In the genomic region with DNA sequence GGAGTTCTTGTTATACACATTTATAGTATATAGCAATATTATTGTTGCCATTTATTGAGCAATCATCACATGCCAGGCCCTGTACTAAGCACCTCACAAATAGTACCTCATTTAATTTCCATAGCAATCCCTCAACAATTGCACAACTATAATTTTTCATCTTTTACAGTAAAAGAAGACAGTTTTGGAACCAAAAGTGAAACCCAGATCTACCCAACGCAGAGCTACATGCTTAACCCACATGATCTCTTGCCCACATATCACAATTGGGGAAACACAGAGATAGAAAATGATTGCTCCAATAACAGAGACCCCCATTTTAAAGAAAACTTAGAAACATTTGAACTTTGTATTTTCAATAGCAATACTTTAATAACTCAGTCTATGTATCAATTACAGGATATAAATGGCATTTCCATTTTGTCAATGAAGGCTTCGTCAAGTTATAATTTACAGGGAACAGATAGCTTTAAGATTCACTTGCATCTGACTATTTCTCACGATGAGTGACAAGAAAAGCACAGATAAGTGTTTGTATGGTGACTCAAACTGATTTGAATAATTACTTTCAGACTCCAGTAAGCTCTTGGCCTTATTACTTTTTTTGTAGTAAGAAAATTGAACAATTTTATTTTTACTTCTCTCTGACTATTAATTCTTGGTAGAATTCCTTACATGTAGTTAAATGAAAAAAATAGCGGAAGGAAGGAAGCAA, we compare ENCODE assay signal across 9 cellular contexts. TPM values are rescaled to one million over a fixed set of nuclear protein-coding genes. Genes with fewer than 3 reads are reported as not detected.
DNase-seq lines count a peak whose midpoint lies in the region; ATAC-seq, FAIRE-seq and TF ChIP-seq lines count a peak whose summit lies in the region.
"Had no signal": no experiment of that assay in that cellular context is flagged by ENCODE, and none has a peak within 500 bp of the region (broad histone marks: within the 10 kb centered on the region; RNA-seq: fewer than 3 reads in every experiment).

No MANE protein-coding gene starts in this region.

- no peak for FAIRE-seq in pancreas (lab: Jason Lieb, UNC)

- no peak overlapping the region for H3K9ac ChIP-seq in Karpas-422 (ENCODE audit: low read length)

- WGBS in pancreas, 2 donors = 59 to 66% methylated on average over 4 of the region's 4 CpGs

- no peak overlapping the region for H3K27ac Mint-ChIP-seq in chondrocyte (ENCODE audit: unreplicated experiment)
- H3K27ac Mint-ChIP-seq in type B pancreatic cell = no peak overlapping the region

- H3K36me3 Mint-ChIP-seq in chondrocyte (ENCODE audit: low read depth) (no peaks in the 10 kb centered on the region), type B pancreatic cell (no peaks in the 10 kb centered on the region)

- H3K27ac ChIP-seq in ACC112 (ENCODE audit: low read depth, low read length) (peak overlapping the region; percentile 67), pancreas (no peak overlapping the region), Karpas-422 (ENCODE audit: low read length) (no peak overlapping the region)

- peak overlapping the region; percentile 96 for H2AFZ ChIP-seq in ACC112 (ENCODE audit: low read length, unreplicated experiment)
- H2AFZ ChIP-seq in Karpas-422 (ENCODE audit: low read length) = no peak overlapping the region

- H3K4me2 ChIP-seq in Karpas-422 (ENCODE audit: low read depth, low read length, poor library complexity, severe bottlenecking) = no peak overlapping the region

- H4K20me1 ChIP-seq in Karpas-422 (ENCODE audit: insufficient read depth, low read depth, low read length) = no peaks in the 10 kb centered on the region

- H3K79me2 ChIP-seq in ACC112 (ENCODE audit: control insufficient read depth, insufficient read depth, low read length, unreplicated experiment) = no peaks in the 10 kb centered on the region
- H3K79me2 ChIP-seq in Karpas-422 (ENCODE audit: low read length) = no peaks in the 10 kb centered on the region

- H3K27me3 Mint-ChIP-seq in chondrocyte (ENCODE audit: low read depth) (no peaks in the 10 kb centered on the region), type B pancreatic cell (no peaks in the 10 kb centered on the region)

- no peaks in the 10 kb centered on the region for H3K9me2 ChIP-seq in Karpas-422 (replicated peaks; ENCODE audit: insufficient read depth, low read length)

- H3K4me3 Mint-ChIP-seq in chondrocyte (ENCODE audit: unreplicated experiment) (no peak overlapping the region), type B pancreatic cell (no peak overlapping the region)

- peak; percentile 18 for DNase-seq in astrocyte of the hippocampus (ENCODE audit: low read depth, low spot score)
- DNase-seq in chondrocyte (ENCODE audit: low spot score) = no peak
- no peak for DNase-seq in type B pancreatic cell (ENCODE audit: extremely low spot score, unreplicated experiment)
- no peak for DNase-seq in pancreas
- DNase-seq in Karpas-422 = no peak
- DNase-seq: DND-41 had no signal

- H3K9me3 ChIP-seq in pancreas = no peaks in the 10 kb centered on the region
- peaks cover 41% of the 10 kb centered on the region for H3K9me3 ChIP-seq in Karpas-422 (ENCODE audit: low read length)

- intact Hi-C loops in pancreas (cut with DNase I) = no loop called here

- H3K4me3 ChIP-seq in ACC112 (ENCODE audit: low read depth, low read length) (peak overlapping the region; percentile 70), pancreas (no peak overlapping the region), Karpas-422 (ENCODE audit: low read length) (no peak overlapping the region)

- no peak for TF ChIP-seq CTCF in chondrocyte (IDR thresholded peaks at IDR 0.05)
- no peak for TF ChIP-seq CTCF in type B pancreatic cell (conservative IDR thresholded peaks at IDR 0.05)
- no peak for TF ChIP-seq CTCF in pancreas (IDR thresholded peaks at IDR 0.05)

- H3K9me3 Mint-ChIP-seq in chondrocyte (ENCODE audit: low read depth) (no peaks in the 10 kb centered on the region), type B pancreatic cell (no peaks in the 10 kb centered on the region)

- H3K4me1 Mint-ChIP-seq in chondrocyte (ENCODE audit: low read depth) = peaks cover 6% of the 10 kb centered on the region
- H3K4me1 Mint-ChIP-seq in type B pancreatic cell (ENCODE audit: unreplicated experiment) = no peaks in the 10 kb centered on the region

- peak; percentile 89 for ATAC-seq in GM19351 (IDR thresholded peaks at IDR 0.05; ENCODE audit: unreplicated experiment)
- ATAC-seq in HG03135 (IDR thresholded peaks at IDR 0.05; ENCODE audit: unreplicated experiment) = peak; percentile 74
- no peak for ATAC-seq in pancreas

- H3K4me1 ChIP-seq in ACC112 (ENCODE audit: control insufficient read depth, insufficient read depth, low read length, unreplicated experiment) (no peaks in the 10 kb centered on the region), pancreas (no peaks in the 10 kb centered on the region), Karpas-422 (ENCODE audit: low read length) (no peaks in the 10 kb centered on the region)

- no peaks in the 10 kb centered on the region for H3K36me3 ChIP-seq in ACC112 (ENCODE audit: insufficient read depth, low read length)
- no peaks in the 10 kb centered on the region for H3K36me3 ChIP-seq in pancreas
- no peaks in the 10 kb centered on the region for H3K36me3 ChIP-seq in Karpas-422 (ENCODE audit: insufficient read depth, low read length)

- H3K27me3 ChIP-seq in ACC112 (ENCODE audit: insufficient read depth, low read length) (no peaks in the 10 kb centered on the region), pancreas (no peaks in the 10 kb centered on the region), Karpas-422 (ENCODE audit: low read length) (no peaks in the 10 kb centered on the region)

RNA-seq across cellular contexts. Expression of a gene that starts 38.7 kb away (rescaled TPM):
- total RNA-seq in chondrocyte = 54.5 to 63.9 TPM (median 55.9 TPM) in 3 replicates
- total RNA-seq in type B pancreatic cell (ENCODE audit: low replicate concordance) = 47.4 and 76.2 TPM in 2 replicates
- 10 to 100 TPM; 24.5 to 44.4 (median 28.5) TPM for total RNA-seq in pancreas
- polyA plus RNA-seq in pancreas = 10 to 100 TPM; 30.8 to 36.0 TPM
- not detected in 2 replicates for total RNA-seq in Karpas-422 (2014; rRNA removed; shearing (Covaris generic); ENCODE audit: low replicate concordance)

RNA-seq across cellular contexts. Expression of a gene that starts 39.9 kb away (rescaled TPM):
- total RNA-seq in chondrocyte = 0.17 to 0.44 TPM in 2 of 3 replicates, not detected in the other
- 0.58 TPM in 1 of 2 replicates, not detected in the other for total RNA-seq in type B pancreatic cell (ENCODE audit: low replicate concordance)
- total RNA-seq in pancreas = under 1 TPM in 4 of 6 donors, not detected in 2; 0.25 to 0.35 (median 0.27) TPM
- under 1 TPM in 1 of 2 donors, not detected in 1; 0.09 TPM for polyA plus RNA-seq in pancreas
- total RNA-seq in Karpas-422 (2014; rRNA removed; shearing (Covaris generic); ENCODE audit: low replicate concordance) = not detected in 2 replicates

Comparison
In these comparisons a context has a peak if more than half of its experiments do, and no peak if none do; other contexts are left out.
1. ATAC-seq: peak in GM19351 (single experiment) and HG03135 (single experiment); none in pancreas (0 of 4).
2. RNA of a gene that starts 38.7 kb away (total RNA-seq): 54.5 to 63.9 TPM in chondrocyte, 47.4 to 76.2 TPM in type B pancreatic cell and 24.5 to 44.4 TPM in pancreas; not detected in Karpas-422; every median in the first group is over 10 times any median in the second.